ENCODE assay signal across 26 cellular contexts in the genomic region with DNA sequence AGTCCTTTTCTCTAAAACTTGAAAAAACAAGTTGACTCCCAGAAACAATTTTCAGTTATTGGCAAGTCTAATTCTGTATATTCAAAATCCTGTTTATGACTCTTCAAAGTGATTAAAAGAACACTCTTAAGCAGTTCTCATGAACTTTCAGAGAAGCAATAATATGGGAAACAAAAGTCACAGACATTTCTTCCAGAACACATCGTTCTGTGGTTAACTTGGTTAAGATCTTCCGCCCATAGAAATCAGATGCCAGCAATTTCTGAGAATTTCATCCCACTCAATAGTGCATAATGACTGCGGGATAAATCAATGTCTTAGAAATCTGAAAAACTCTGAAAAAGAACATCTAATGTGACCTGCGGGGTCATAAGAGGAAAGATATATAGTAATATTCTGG.
"Had no signal": no experiment of that assay in that cellular context is flagged by ENCODE, and none has a peak within 500 bp of the region (broad histone marks: within the 10 kb centered on the region; RNA-seq: fewer than 3 reads in every experiment).

No MANE protein-coding gene starts in this region.

- H3K36me3 Mint-ChIP-seq: naive thymus-derived CD8-positive, alpha-beta T cell; stimulated activated naive B cell treated with anti-CD40 and anti-IgM and Interleukin-4, amounts not matched to agents 10 μg/mL and 1 μg/mL and 100 μg/mL, for 72 hours; T-cell had no signal

- H3K4me3 Mint-ChIP-seq: central memory CD8-positive, alpha-beta T cell; dendritic cell treated with granulocyte-macrophage colony-stimulating factor and Interleukin-4, amounts not matched to agents 40 ng/mL and 50 ng/mL, for 4 days; naive thymus-derived CD8-positive, alpha-beta T cell; neural crest cell; stimulated activated naive B cell treated with anti-CD40 and anti-IgM and Interleukin-4, amounts not matched to agents 10 μg/mL and 1 μg/mL and 100 μg/mL, for 72 hours; T-cell had no signal

- H3K27me3 Mint-ChIP-seq: central memory CD8-positive, alpha-beta T cell; dendritic cell treated with granulocyte-macrophage colony-stimulating factor and Interleukin-4, amounts not matched to agents 40 ng/mL and 50 ng/mL, for 4 days; stimulated activated naive B cell treated with anti-CD40 and anti-IgM and Interleukin-4, amounts not matched to agents 10 μg/mL and 1 μg/mL and 100 μg/mL, for 72 hours had no signal

- H3K4me3 ChIP-seq: esophagus squamous epithelium, left lung, lower lobe of right lung, psoas muscle, sigmoid colon, smooth muscle cell, tibial nerve had no signal

- H3K36me3 ChIP-seq: esophagus squamous epithelium, left lung, lower lobe of right lung, sigmoid colon, tibial nerve had no signal

- H3K79me2 ChIP-seq: parathyroid adenoma had no signal

- H3K9me3 ChIP-seq: esophagus squamous epithelium, left lung, lower lobe of right lung, psoas muscle, sigmoid colon, tibial nerve had no signal

- H3K27ac Mint-ChIP-seq: dendritic cell treated with granulocyte-macrophage colony-stimulating factor and Interleukin-4, amounts not matched to agents 40 ng/mL and 50 ng/mL, for 4 days; naive thymus-derived CD8-positive, alpha-beta T cell; stimulated activated naive B cell treated with anti-CD40 and anti-IgM and Interleukin-4, amounts not matched to agents 10 μg/mL and 1 μg/mL and 100 μg/mL, for 72 hours; T-cell had no signal

- H3K27ac ChIP-seq: epithelial cell of prostate, esophagus squamous epithelium, left lung, lower lobe of right lung, parathyroid adenoma, psoas muscle, sigmoid colon, tibial nerve, VCaP had no signal

- H3K27me3 ChIP-seq: esophagus squamous epithelium, left lung, sigmoid colon, tibial nerve had no signal

- H3K9ac ChIP-seq: parathyroid adenoma had no signal

- H3K4me1 ChIP-seq: esophagus squamous epithelium, left lung, lower lobe of right lung, parathyroid adenoma, psoas muscle, sigmoid colon, tibial nerve had no signal

- H3K9me3 Mint-ChIP-seq: central memory CD8-positive, alpha-beta T cell; dendritic cell treated with granulocyte-macrophage colony-stimulating factor and Interleukin-4, amounts not matched to agents 40 ng/mL and 50 ng/mL, for 4 days; stimulated activated naive B cell treated with anti-CD40 and anti-IgM and Interleukin-4, amounts not matched to agents 10 μg/mL and 1 μg/mL and 100 μg/mL, for 72 hours had no signal

- DNase-seq: activated gamma-delta T cell treated with Interleukin-2 at 50 U/mL for 16 hours; activated naive CD4-positive, alpha-beta T cell treated with anti-CD3 and anti-CD28 coated beads, Interleukin-2, amount 50 U/mL, for 16 hours; anterior cingulate cortex; effector CD4-positive, alpha-beta T cell; esophagus squamous epithelium; left lung; lower lobe of right lung; mesenchymal stem cell; naive thymus-derived CD8-positive, alpha-beta T cell; occipital lobe; psoas muscle; sigmoid colon; stimulated activated CD4-positive, alpha-beta T cell treated with anti-CD3 and anti-CD28 coated beads, Interleukin-1b, Interleukin-23, amount 100 ng/mL, for 48 hours; stimulated activated CD4-positive, alpha-beta T cell treated with anti-CD3 and anti-CD28 coated beads, Interleukin-4, amount 100 ng/mL, for 4 hours; stimulated activated CD8-positive, alpha-beta memory T cell treated with anti-CD3 and anti-CD28 coated beads, Interleukin-4, amount 100 ng/mL, for 48 hours; stimulated activated naive B cell treated with anti-CD40 and anti-IgM and Interleukin-4, amounts not matched to agents 10 μg/mL and 1 μg/mL and 100 μg/mL, for 72 hours; T-cell had no signal

- H2AFZ ChIP-seq: parathyroid adenoma had no signal

- H3K4me1 Mint-ChIP-seq: central memory CD8-positive, alpha-beta T cell; neural crest cell; stimulated activated naive B cell treated with anti-CD40 and anti-IgM and Interleukin-4, amounts not matched to agents 10 μg/mL and 1 μg/mL and 100 μg/mL, for 72 hours had no signal

- H3K4me2 ChIP-seq: smooth muscle cell had no signal

- ATAC-seq: activated CD4-positive, CD25-positive, alpha-beta regulatory T cell treated with anti-CD3 and anti-CD28 coated beads, Interleukin-2, amount 50 U/mL, for 24 hours; left lung; lower lobe of right lung; naive thymus-derived CD8-positive, alpha-beta T cell; psoas muscle; stimulated activated naive B cell treated with anti-CD40 and anti-IgM and Interleukin-4, amounts not matched to agents 10 μg/mL and 1 μg/mL and 100 μg/mL, for 72 hours; T-cell had no signal
